ENCODE assay signal across 35 cellular contexts in genomic region chr3:197206913-197207312, GRCh38.
"Had no signal": no experiment of that assay in that cellular context is flagged by ENCODE, and none has a peak within 500 bp of the region (broad histone marks: within the 10 kb centered on the region; RNA-seq: fewer than 3 reads in every experiment).

No MANE protein-coding gene starts in this region.

- DNase-seq: activated CD4-positive, alpha-beta memory T cell treated with anti-CD3 and anti-CD28 coated beads, Interleukin-2, amount 10 ng/mL, durations not matched to agents 7 days and 5 days; activated CD4-positive, alpha-beta T cell treated with anti-CD3 and anti-CD28 coated beads for 1 hour; activated CD4-positive, alpha-beta T cell treated with anti-CD3 and anti-CD28 coated beads for 48 hours; activated CD4-positive, CD25-positive, alpha-beta regulatory T cell; activated CD8-positive, alpha-beta memory T cell treated with anti-CD3 and anti-CD28 coated beads for 24 hours; activated CD8-positive, alpha-beta memory T cell treated with anti-CD3 and anti-CD28 coated beads, Interleukin-2, amount 10 ng/mL, durations not matched to agents 7 days and 5 days; activated CD8-positive, alpha-beta memory T cell treated with anti-CD3 and anti-CD28 coated beads, Interleukin-2, amount 50 U/mL, for 48 hours; activated effector memory CD4-positive, alpha-beta T cell treated with anti-CD3 and anti-CD28 coated beads, Interleukin-2, amount 50 U/mL, for 16 hours; activated naive CD4-positive, alpha-beta T cell; activated naive CD4-positive, alpha-beta T cell treated with anti-CD3 and anti-CD28 coated beads, Interleukin-2, amount 50 U/mL, for 16 hours; activated naive CD8-positive, alpha-beta T cell treated with anti-CD3 and anti-CD28 coated beads for 36 hours; activated T-cell treated with anti-CD3 and anti-CD28 coated beads, Interleukin-2, amount 50 U/mL, for 48 hours; amniotic stem cell; aorta; brain microvascular endothelial cell; central memory CD4-positive, alpha-beta T cell; NCI-H1092 treated with DMSO at 0.1 percent for 48 hours; NCI-H1417; NCI-H146; NCI-H187; NCI-H2081; NCI-H226; NCI-H446 treated with DMSO at 0.1 percent for 48 hours; NCI-H748 treated with DMSO at 0.1 percent for 48 hours; NK-92 treated with Interleukin-12 subunit alpha and Interleukin-12 subunit beta, amount 100 ng/mL, for 24 hours; PC-3; Peyer's patch; SIG-M5; T-cell; T-helper 17 cell; WERI-Rb-1 had no signal

- ATAC-seq: activated CD8-positive, alpha-beta memory T cell treated with anti-CD3 and anti-CD28 coated beads, Interleukin-2, amount 10 ng/mL, durations not matched to agents 7 days and 5 days; activated T-helper 17 cell treated with anti-CD3 and anti-CD28 coated beads, Interleukin-2, amount 50 U/mL, for 72 hours; PC-3; Right ventricle myocardium inferior; SK-N-SH treated with all-trans-retinoic acid at 6 μM for 48 hours; T-cell; T-helper 17 cell had no signal

- H3K9me3 ChIP-seq: Peyer's patch had no signal

- H3K27ac ChIP-seq: brain microvascular endothelial cell, Peyer's patch, RWPE1, WERI-Rb-1 had no signal

- H3K4me3 ChIP-seq: Peyer's patch had no signal

- H3K36me3 ChIP-seq: brain microvascular endothelial cell, Peyer's patch, WERI-Rb-1 had no signal

- H3K27me3 ChIP-seq: brain microvascular endothelial cell, Peyer's patch had no signal
